ENCODE assay signal across 16 cellular contexts in genomic region chr1:147800852-147801251, GRCh38. TPM values are rescaled to one million over a fixed set of nuclear protein-coding genes. Genes with fewer than 3 reads are reported as not detected.
"Had no signal": no experiment of that assay in that cellular context is flagged by ENCODE, and none has a peak within 500 bp of the region (broad histone marks: within the 10 kb centered on the region; RNA-seq: fewer than 3 reads in every experiment).

No MANE protein-coding gene starts in this region.

- H2AFZ ChIP-seq: parathyroid adenoma had no signal

- H3K79me2 ChIP-seq: parathyroid adenoma had no signal

- H3K27ac ChIP-seq: heart left ventricle, parathyroid adenoma, prostate gland, right lobe of liver, suprapubic skin, thyroid gland, vagina had no signal

- H3K9me3 ChIP-seq: heart left ventricle, prostate gland, right lobe of liver, suprapubic skin, thyroid gland, vagina had no signal

- H3K27me3 ChIP-seq: heart left ventricle, right lobe of liver, thyroid gland, vagina had no signal

- ATAC-seq: heart left ventricle; naive thymus-derived CD4-positive, alpha-beta T cell; right lobe of liver; stimulated activated effector memory CD8-positive, alpha-beta T cell treated with anti-CD3 and anti-CD28 coated beads, Interleukin-12 subunit alpha, Interleukin-12 subunit beta, amount 100 ng/mL, for 72 hours; stimulated activated naive CD8-positive, alpha-beta T cell treated with anti-CD3 and anti-CD28 coated beads, Interleukin-15, Interleukin-2, amounts not matched to agents 100 U/mL and 50 U/mL, for 24 hours had no signal

- H3K9ac ChIP-seq: parathyroid adenoma had no signal

- FAIRE-seq: frontal cortex had no signal

- H3K4me1 ChIP-seq: heart left ventricle, parathyroid adenoma, prostate gland, right lobe of liver, suprapubic skin, thyroid gland, vagina had no signal

- DNase-seq: heart left ventricle; hippocampal formation; naive thymus-derived CD4-positive, alpha-beta T cell; nephron progenitor cell; retina; right lobe of liver; stimulated activated CD4-positive, alpha-beta T cell treated with anti-CD3 and anti-CD28 coated beads, Interleukin-4, amount 100 ng/mL, for 1 hour; stimulated activated CD8-positive, alpha-beta memory T cell treated with anti-CD3 and anti-CD28 coated beads, Interleukin-4, amount 100 ng/mL, for 48 hours; stimulated activated naive CD8-positive, alpha-beta T cell treated with anti-CD3 and anti-CD28 coated beads, Interleukin-15, Interleukin-2, amounts not matched to agents 100 U/mL and 50 U/mL, for 24 hours; thyroid gland had no signal

- H3K4me3 ChIP-seq: heart left ventricle, prostate gland, right lobe of liver, suprapubic skin, thyroid gland, vagina had no signal

- H3K36me3 ChIP-seq: heart left ventricle, prostate gland, right lobe of liver, suprapubic skin, thyroid gland, vagina had no signal

RNA-seq across cellular contexts. Expression of gene GJA5, which starts 40.5 kb away (rescaled TPM):
- total RNA-seq: naive thymus-derived CD4-positive, alpha-beta T cell had no signal
- polyA plus RNA-seq: naive thymus-derived CD4-positive, alpha-beta T cell had no signal
